Comparison of ENCODE assay signal across 20 cellular contexts in genomic region chr15:58842713-58843396, GRCh38.
DNase-seq lines count a peak whose midpoint lies in the region; ATAC-seq and TF ChIP-seq lines count a peak whose summit lies in the region.
"Had no signal": no experiment of that assay in that cellular context is flagged by ENCODE, and none has a peak within 500 bp of the region (broad histone marks: within the 10 kb centered on the region; RNA-seq: fewer than 3 reads in every experiment).

No MANE protein-coding gene starts in this region.

- in situ Hi-C loops in mammary epithelial cell (cut with MboI; ENCODE audit: low sequenced_read_pairs in 2 of 2), result no loop called here

- no peak overlapping the region for H3K27ac Mint-ChIP-seq in activated CD4-positive, alpha-beta T cell treated with anti-CD3 and anti-CD28 coated beads, Interleukin-2, amount 10 ng/mL, durations not matched to agents 24 days and 14 days
- H3K27ac Mint-ChIP-seq: CD14-positive monocyte had no signal

- H3K4me1 Mint-ChIP-seq in activated CD4-positive, alpha-beta T cell treated with anti-CD3 and anti-CD28 coated beads, Interleukin-2, amount 10 ng/mL, durations not matched to agents 24 days and 14 days, result peaks cover 2% of the 10 kb centered on the region
- H3K4me1 Mint-ChIP-seq: CD14-positive monocyte had no signal

- dilution Hi-C loops in mammary epithelial cell (cut with HindIII; ENCODE audit: low sequenced_read_pairs), result no loop called here

- H3K27me3 Mint-ChIP-seq in activated CD4-positive, alpha-beta T cell treated with anti-CD3 and anti-CD28 coated beads, Interleukin-2, amount 10 ng/mL, durations not matched to agents 24 days and 14 days, result no peaks in the 10 kb centered on the region

- CTCF ChIA-PET in mammary epithelial cell (lab: Charles Lee; ENCODE audit: low non-redundant PET), result no interaction called here

- ATAC-seq in HG02885 (IDR thresholded peaks at IDR 0.05; ENCODE audit: poor library complexity, unreplicated experiment) (peak; percentile 48), HG03432 (IDR thresholded peaks at IDR 0.05; ENCODE audit: unreplicated experiment) (no peak)
- ATAC-seq: HCT116 had no signal

- BruUV-seq in mammary epithelial cell (replicated peaks; lab: Mats Ljungman, UMichigan), result no TSS peak

- TF ChIP-seq CTCF in GM20000 (IDR thresholded peaks at IDR 0.05; ENCODE audit: extremely low read depth, missing control alignments) (no peak), mammary epithelial cell (conservative IDR thresholded peaks at IDR 0.05 in 1 of 2, IDR thresholded peaks at IDR 0.05 in 1 of 2; ENCODE audit: extremely low read depth in 1 of 2, insufficient read depth in 1 of 2, low read depth in 1 of 2, low read length in 2 of 2) (no peak), Peyer's patch (IDR thresholded peaks at IDR 0.05) (no peak)

- H3K27ac ChIP-seq in mammary epithelial cell (ENCODE audit: insufficient read depth, low read depth, low read length) (no peak overlapping the region), Peyer's patch (no peak overlapping the region)
- H3K27ac ChIP-seq: 22Rv1, KMS-11, PC-9 had no signal

- H3K9me3 ChIP-seq in mammary epithelial cell (replicated peaks; ENCODE audit: insufficient read depth, low read length), result no peaks in the 10 kb centered on the region
- no peaks in the 10 kb centered on the region for H3K9me3 ChIP-seq in Peyer's patch

- H2AFZ ChIP-seq in mammary epithelial cell (ENCODE audit: low read depth, low read length), result no peak overlapping the region
- H2AFZ ChIP-seq: PC-9 had no signal

- H3K4me3 ChIP-seq in mammary epithelial cell (replicated peaks in 1 of 3; ENCODE audit: insufficient read depth in 1 of 3, low read depth in 2 of 3, low read length in 3 of 3) (no peak overlapping the region), Peyer's patch (no peak overlapping the region)
- H3K4me3 ChIP-seq: PC-9 had no signal

- H3K4me1 ChIP-seq in mammary epithelial cell (ENCODE audit: insufficient read depth, low read length) (peaks cover 3% of the 10 kb centered on the region), Peyer's patch (no peaks in the 10 kb centered on the region)

- H4K20me1 ChIP-seq in mammary epithelial cell (ENCODE audit: insufficient read depth, low read length), result no peaks in the 10 kb centered on the region

- no peaks in the 10 kb centered on the region for H3K79me2 ChIP-seq in mammary epithelial cell (ENCODE audit: insufficient read depth, low read length)

- H3K4me2 ChIP-seq in mammary epithelial cell (ENCODE audit: insufficient read depth, low read depth, low read length), result no peak overlapping the region
- H3K4me2 ChIP-seq: KMS-11, PC-9 had no signal

- intact Hi-C loops in activated CD4-positive, alpha-beta T cell treated with anti-CD3 and anti-CD28 coated beads, Interleukin-2, amount 10 ng/mL, durations not matched to agents 24 days and 14 days (cut with micrococcal nuclease), result no loop called here
- intact Hi-C loops in mammary epithelial cell (cut with micrococcal nuclease), result no loop called here

- no peak for TF ChIP-seq POLR2A in Peyer's patch (IDR thresholded peaks at IDR 0.05)

- WGBS in mammary epithelial cell (ENCODE audit: low coverage, missing lambda C conversion rate), result 100% methylated on average over 4 of the region's 4 CpGs

- no peak overlapping the region for H3K9ac ChIP-seq in mammary epithelial cell (ENCODE audit: insufficient read depth, low read length)
- H3K9ac ChIP-seq: KMS-11 had no signal

- H3K36me3 Mint-ChIP-seq in activated CD4-positive, alpha-beta T cell treated with anti-CD3 and anti-CD28 coated beads, Interleukin-2, amount 10 ng/mL, durations not matched to agents 24 days and 14 days (ENCODE audit: low read depth), result peaks cover 25% of the 10 kb centered on the region

- H3K36me3 ChIP-seq in mammary epithelial cell (ENCODE audit: insufficient read depth, low read length) (peaks cover 5% of the 10 kb centered on the region), Peyer's patch (peaks cover 0 to 5% (median 4%) of the 10 kb centered on the region in 3 donors)

- peak; percentile 19 for DNase-seq in activated CD4-positive, alpha-beta T cell treated with anti-CD3 and anti-CD28 coated beads, Interleukin-2, amount 10 ng/mL, durations not matched to agents 24 days and 14 days
- DNase-seq in activated CD4-positive, alpha-beta T cell treated with anti-CD3 and anti-CD28 coated beads for 48 hours, result no peak
- DNase-seq in GM20000 (ENCODE audit: low spot score), result peak; percentile 33
- DNase-seq in activated T-cell treated with anti-CD3 and anti-CD28 coated beads for 4 hours, result no peak
- no peak for DNase-seq in mammary epithelial cell
- no peak for DNase-seq in Peyer's patch
- DNase-seq: DND-41, GOT3, NCI-H1417, NCI-H187 treated with DMSO at 0.1 percent for 48 hours, NCI-H226, NCI-H524 treated with DMSO at 0.1 percent for 48 hours, PC-9, SW 1271 had no signal

- no peaks in the 10 kb centered on the region for H3K27me3 ChIP-seq in mammary epithelial cell (ENCODE audit: insufficient read depth, low read length)
- no peaks in the 10 kb centered on the region for H3K27me3 ChIP-seq in Peyer's patch

- no peak overlapping the region for H3K4me3 Mint-ChIP-seq in activated CD4-positive, alpha-beta T cell treated with anti-CD3 and anti-CD28 coated beads, Interleukin-2, amount 10 ng/mL, durations not matched to agents 24 days and 14 days
- H3K4me3 Mint-ChIP-seq: CD14-positive monocyte had no signal

- no peaks in the 10 kb centered on the region for H3K9me3 Mint-ChIP-seq in activated CD4-positive, alpha-beta T cell treated with anti-CD3 and anti-CD28 coated beads, Interleukin-2, amount 10 ng/mL, durations not matched to agents 24 days and 14 days
- H3K9me3 Mint-ChIP-seq: CD14-positive monocyte had no signal

Comparison
In these comparisons a context has a peak if more than half of its experiments do, and no peak if none do; other contexts are left out.
1. DNase-seq: peak in activated CD4-positive, alpha-beta T cell treated with anti-CD3 and anti-CD28 coated beads, Interleukin-2, amount 10 ng/mL, durations not matched to agents 24 days and 14 days (single experiment) and GM20000 (single experiment); none in activated CD4-positive, alpha-beta T cell treated with anti-CD3 and anti-CD28 coated beads for 48 hours (single experiment), activated T-cell treated with anti-CD3 and anti-CD28 coated beads for 4 hours (single experiment), mammary epithelial cell (single experiment) and Peyer's patch (0 of 3).